In the genomic region with DNA sequence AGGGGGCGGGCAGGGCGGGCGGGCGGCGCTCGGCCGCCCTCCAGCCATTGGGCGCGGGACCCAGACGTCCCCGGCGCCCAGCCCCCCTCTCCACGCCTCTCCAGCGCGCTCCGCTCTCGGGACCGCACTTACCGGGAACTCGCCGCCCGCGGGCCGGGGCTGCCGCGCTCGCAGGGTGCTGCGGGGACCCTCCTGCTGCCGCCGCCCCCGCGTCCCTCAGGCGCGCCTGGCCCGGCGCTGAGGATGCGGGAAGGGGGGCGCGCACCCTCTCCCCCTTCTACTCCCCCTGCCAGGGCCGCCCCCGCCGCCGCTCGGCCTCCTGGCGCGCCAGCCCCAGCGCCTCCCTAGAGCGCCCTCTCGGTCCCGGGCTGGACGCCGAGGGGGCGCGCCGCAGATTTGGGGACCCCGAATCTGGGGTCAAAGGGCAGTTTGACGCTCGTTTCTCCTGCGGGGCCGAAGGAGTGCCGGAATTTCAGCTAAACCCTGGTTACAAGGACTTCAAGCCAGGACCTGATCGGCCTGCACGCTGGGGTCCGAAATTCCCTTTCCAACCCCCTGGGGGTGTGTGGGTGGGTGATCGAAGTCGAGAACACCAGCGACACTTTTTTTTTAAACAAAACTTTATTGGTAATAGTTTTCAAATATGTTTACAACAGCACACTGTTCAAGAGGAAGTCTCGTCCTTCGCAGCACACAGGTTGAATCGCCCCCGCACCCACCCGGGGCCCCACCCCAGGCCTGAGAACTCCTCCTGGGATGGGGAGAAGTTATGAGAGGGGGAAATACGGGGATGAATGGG, we compare ENCODE assay signal across 8 cellular contexts. TPM values are rescaled to one million over a fixed set of nuclear protein-coding genes. Genes with fewer than 3 reads are reported as not detected.
DNase-seq lines count a peak whose midpoint lies in the region; ATAC-seq, FAIRE-seq and TF ChIP-seq lines count a peak whose summit lies in the region.

No MANE protein-coding gene starts in this region.

- H3K9me3 Mint-ChIP-seq in activated naive CD4-positive, alpha-beta T cell treated with anti-CD3 and anti-CD28 coated beads, Interleukin-2, amount 10 ng/mL, durations not matched to agents 7 days and 5 days = peaks cover 13% of the 10 kb centered on the region

- peak overlapping the region; percentile 99 for H3K27ac Mint-ChIP-seq in activated naive CD4-positive, alpha-beta T cell treated with anti-CD3 and anti-CD28 coated beads, Interleukin-2, amount 10 ng/mL, durations not matched to agents 7 days and 5 days

- intact Hi-C loops in heart right ventricle (cut with DNase I) = loop anchor here in 2 of 10 donors (2.0 to 5.0 kb wide), 2 partner anchors 26 to 46 kb away; a partner anchor contains a TSS
- intact Hi-C loops in posterior cingulate gyrus (cut with DNase I) = no loop called here

- FAIRE-seq in HTR-8/SVneo (lab: Jason Lieb, UNC) = no peak

- 0 to 1% methylated on average over 43 to 61 of the region's 73 CpGs for WGBS in heart right ventricle, 2 donors

- H3K36me3 ChIP-seq in RWPE2 (ENCODE audit: low read depth) (peaks cover 20% of the 10 kb centered on the region), heart right ventricle (peaks cover 0 to 48% (median 11%) of the 10 kb centered on the region in 9 donors)

- CTCF ChIA-PET in activated naive CD4-positive, alpha-beta T cell treated with anti-CD3 and anti-CD28 coated beads, Interleukin-2, amount 10 ng/mL, durations not matched to agents 7 days and 5 days (lab: Charles Lee) = interaction anchor here (1.0 to 1.5 kb wide), 3 partner anchors 18 to 209 kb away, joined by 3 to 6 read pairs (median 4); no protein-coding TSS in a partner anchor

- TF ChIP-seq CTCF in RWPE2 (IDR thresholded peaks at IDR 0.05; ENCODE audit: poor library complexity, severe bottlenecking) (peak; percentile 33), heart right ventricle (IDR thresholded peaks at IDR 0.05) (peak in 5 of 9 donors; percentile 19 to 54 (median 46))

- H3K4me1 Mint-ChIP-seq in activated naive CD4-positive, alpha-beta T cell treated with anti-CD3 and anti-CD28 coated beads, Interleukin-2, amount 10 ng/mL, durations not matched to agents 7 days and 5 days = peaks cover 29% of the 10 kb centered on the region

- H3K36me3 Mint-ChIP-seq in activated naive CD4-positive, alpha-beta T cell treated with anti-CD3 and anti-CD28 coated beads, Interleukin-2, amount 10 ng/mL, durations not matched to agents 7 days and 5 days = peaks cover 38% of the 10 kb centered on the region

- H3K27me3 ChIP-seq in RWPE2 (ENCODE audit: insufficient read depth, poor library complexity, severe bottlenecking) (no peaks in the 10 kb centered on the region), heart right ventricle (no peaks in the 10 kb centered on the region)

- H3K4me1 ChIP-seq in RWPE2 (ENCODE audit: insufficient read depth, poor library complexity, severe bottlenecking) (no peaks in the 10 kb centered on the region), heart right ventricle (peaks cover 0 to 19% (median 16%) of the 10 kb centered on the region in 9 donors)

- DNase-seq in DMS53 (lab: John Stamatoyannopoulos, UW) (peak; percentile 94), HTR-8/SVneo (ENCODE audit: insufficient read length, low spot score) (peak; percentile 80), RWPE2 (ENCODE audit: low spot score) (no peak), heart right ventricle (peak in 1 of 2 donors; percentile 56), posterior cingulate gyrus (peak in 7 of 10 donors; percentile 14 to 93 (median 68)), amniotic stem cell (lab: John Stamatoyannopoulos, UW) (no peak)
- peak; percentile 86 for DNase-seq in activated naive CD4-positive, alpha-beta T cell treated with anti-CD3 and anti-CD28 coated beads, Interleukin-2, amount 10 ng/mL, durations not matched to agents 7 days and 5 days

- ATAC-seq in GM21360 (IDR thresholded peaks at IDR 0.05; ENCODE audit: unreplicated experiment) (peak; percentile 47), RWPE2 (ENCODE audit: low read depth) (peak; percentile 73), heart right ventricle (peak; percentile 69 to 90 (median 82))

- H3K9me3 ChIP-seq in RWPE2 (ENCODE audit: severe bottlenecking) (no peaks in the 10 kb centered on the region), heart right ventricle (peaks cover 0 to 12% (median 8%) of the 10 kb centered on the region in 11 donors)

- peak overlapping the region; percentile 70 for H3K4me3 ChIP-seq in RWPE2 (ENCODE audit: severe bottlenecking)
- peak overlapping the region; percentile 73 to 95 (median 80) for H3K4me3 ChIP-seq in heart right ventricle

- peak overlapping the region; percentile 100 for H3K4me3 Mint-ChIP-seq in activated naive CD4-positive, alpha-beta T cell treated with anti-CD3 and anti-CD28 coated beads, Interleukin-2, amount 10 ng/mL, durations not matched to agents 7 days and 5 days

- H3K27ac ChIP-seq in RWPE2 (ENCODE audit: poor library complexity, severe bottlenecking) (peak overlapping the region; percentile 67), heart right ventricle (peak overlapping the region; percentile 88 to 99 (median 96))

- no peaks in the 10 kb centered on the region for H3K27me3 Mint-ChIP-seq in activated naive CD4-positive, alpha-beta T cell treated with anti-CD3 and anti-CD28 coated beads, Interleukin-2, amount 10 ng/mL, durations not matched to agents 7 days and 5 days

RNA-seq across cellular contexts. Expression of a gene that starts 0.7 kb away (rescaled TPM):
- total RNA-seq in heart right ventricle = 10 to 100 TPM; 26.7 to 53.0 (median 33.7) TPM
- polyA plus RNA-seq in heart right ventricle = 10 to 100 TPM; 34.4 to 55.3 TPM

RNA-seq across cellular contexts. Expression of a gene that starts 5.7 kb away (rescaled TPM):
- not detected for total RNA-seq in heart right ventricle
- not detected for polyA plus RNA-seq in heart right ventricle

RNA-seq across cellular contexts. Expression of a gene that starts 18.7 kb away (rescaled TPM):
- 10 to 100 TPM in 1 of 10 donors, 1 to 10 TPM in 9; 3.1 to 10.3 (median 5.9) TPM for total RNA-seq in heart right ventricle
- 10 to 100 TPM in 1 of 2 donors, 1 to 10 TPM in 1; 5.7 to 12.4 TPM for polyA plus RNA-seq in heart right ventricle

RNA-seq across cellular contexts. Expression of a gene that starts 26.3 kb away (rescaled TPM):
- total RNA-seq in heart right ventricle = 100 to 1,000 TPM; 473 to 691 (median 518) TPM
- polyA plus RNA-seq in heart right ventricle = 100 to 1,000 TPM; 196 to 214 TPM

RNA-seq across cellular contexts. Expression of a gene that starts 29.4 kb away (rescaled TPM):
- total RNA-seq in heart right ventricle = under 1 TPM in 5 of 10 donors, not detected in 5; 0.14 to 0.94 (median 0.38) TPM
- under 1 TPM in 1 of 2 donors, not detected in 1; 0.14 TPM for polyA plus RNA-seq in heart right ventricle

Comparison
In these comparisons a context has a peak if more than half of its experiments do, and no peak if none do; other contexts are left out.
1. DNase-seq: peak in DMS53 (single experiment), HTR-8/SVneo (single experiment), activated naive CD4-positive, alpha-beta T cell treated with anti-CD3 and anti-CD28 coated beads, Interleukin-2, amount 10 ng/mL, durations not matched to agents 7 days and 5 days (single experiment) and posterior cingulate gyrus (7 of 10); none in RWPE2 (single experiment) and amniotic stem cell (single experiment).
2. Peak in every context shown above with its lines, with median percentiles within 50 percentile points of each other: ATAC-seq.